In the genomic region with DNA sequence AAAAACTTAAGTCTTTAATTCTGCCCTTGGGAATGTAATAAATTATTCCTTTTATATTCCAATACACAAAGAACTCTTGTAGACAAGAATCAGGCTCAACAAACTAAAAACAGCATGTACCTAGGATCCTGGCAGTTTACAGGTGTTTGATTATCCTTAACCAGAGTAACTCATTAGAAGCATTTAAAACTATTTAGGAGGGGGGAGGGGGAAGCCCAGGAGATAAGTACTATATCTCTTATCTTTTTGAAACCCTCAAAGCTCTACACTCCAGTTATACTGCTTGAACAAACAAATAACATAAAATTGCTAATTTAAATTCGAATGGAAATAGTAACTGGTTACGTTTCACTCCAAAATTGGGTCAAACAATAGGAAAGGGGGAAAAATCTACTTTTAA, we compare ENCODE assay signal across 8 cellular contexts. TPM values are rescaled to one million over a fixed set of nuclear protein-coding genes. Genes with fewer than 3 reads are reported as not detected.
DNase-seq lines count a peak whose midpoint lies in the region; ATAC-seq and TF ChIP-seq lines count a peak whose summit lies in the region.

No MANE protein-coding gene starts in this region.

- H3K27me3 Mint-ChIP-seq in activated CD4-positive, alpha-beta T cell treated with anti-CD3 and anti-CD28 coated beads for 36 hours: no peaks in the 10 kb centered on the region
- no peaks in the 10 kb centered on the region for H3K27me3 Mint-ChIP-seq in activated T-helper 17 cell treated with anti-CD3 and anti-CD28 coated beads, Interleukin-2, amount 50 U/mL, for 72 hours

- H3K4me3 ChIP-seq in iPS-20b (ENCODE audit: low read length) (peak overlapping the region; percentile 81), suprapubic skin (peak overlapping the region; percentile 95)

- intact Hi-C loops in activated CD4-positive, alpha-beta T cell treated with anti-CD3 and anti-CD28 coated beads for 36 hours (cut with DNase I, micrococcal nuclease): loop anchor here (1.0 to 10.0 kb wide), 11 partner anchors 21 to 1127 kb away; a partner anchor contains a TSS
- intact Hi-C loops in posterior vena cava (cut with DNase I): loop anchor here in 1 of 2 donors (5.0 kb wide), 1 partner anchor 65 kb away; a partner anchor contains a TSS

- no peak for TF ChIP-seq CTCF in suprapubic skin (IDR thresholded peaks at IDR 0.05)

- DNase-seq in activated CD4-positive, alpha-beta T cell treated with anti-CD3 and anti-CD28 coated beads for 36 hours: no peak
- DNase-seq in activated CD4-positive, alpha-beta T cell treated with anti-CD3 and anti-CD28 coated beads, Interleukin-2, amount 50 U/mL, for 48 hours: no peak
- DNase-seq in suprapubic skin (ENCODE audit: low spot score in 2 of 2) (no peak), posterior vena cava (ENCODE audit: low spot score) (no peak), cerebellum (ENCODE audit: low spot score) (no peak)

- peak overlapping the region; percentile 99 for H3K9ac ChIP-seq in iPS-20b (ENCODE audit: low read depth, low read length)

- TF ChIP-seq EP300 in suprapubic skin (IDR thresholded peaks at IDR 0.05): no peak

- H3K9me3 Mint-ChIP-seq in activated CD4-positive, alpha-beta T cell treated with anti-CD3 and anti-CD28 coated beads for 36 hours (ENCODE audit: low read depth): no peaks in the 10 kb centered on the region
- no peaks in the 10 kb centered on the region for H3K9me3 Mint-ChIP-seq in activated T-helper 17 cell treated with anti-CD3 and anti-CD28 coated beads, Interleukin-2, amount 50 U/mL, for 72 hours

- H3K27me3 ChIP-seq in iPS-20b (ENCODE audit: insufficient read depth, low read length) (no peaks in the 10 kb centered on the region), suprapubic skin (no peaks in the 10 kb centered on the region)

- H3K27ac ChIP-seq in iPS-20b (ENCODE audit: low read length): peak overlapping the region; percentile 99
- peak overlapping the region; percentile 100 for H3K27ac ChIP-seq in suprapubic skin

- H3K9me3 ChIP-seq in iPS-20b (ENCODE audit: insufficient read depth, low read depth, low read length) (no peaks in the 10 kb centered on the region), suprapubic skin (no peaks in the 10 kb centered on the region)

- peak overlapping the region; percentile 96 for H3K4me3 Mint-ChIP-seq in activated CD4-positive, alpha-beta T cell treated with anti-CD3 and anti-CD28 coated beads for 36 hours
- H3K4me3 Mint-ChIP-seq in activated T-helper 17 cell treated with anti-CD3 and anti-CD28 coated beads, Interleukin-2, amount 50 U/mL, for 72 hours: peak overlapping the region; percentile 98

- TF ChIP-seq POLR2A in suprapubic skin (IDR thresholded peaks at IDR 0.05): no peak

- H3K4me1 ChIP-seq in iPS-20b (ENCODE audit: insufficient read depth, low read length) (peaks cover 8% of the 10 kb centered on the region; the same call in 1 of the 2 replicates), suprapubic skin (peaks cover 71% of the 10 kb centered on the region)

- peaks cover 46% of the 10 kb centered on the region for H3K4me1 Mint-ChIP-seq in activated CD4-positive, alpha-beta T cell treated with anti-CD3 and anti-CD28 coated beads for 36 hours
- peaks cover 20% of the 10 kb centered on the region for H3K4me1 Mint-ChIP-seq in activated T-helper 17 cell treated with anti-CD3 and anti-CD28 coated beads, Interleukin-2, amount 50 U/mL, for 72 hours

- POLR2A ChIA-PET in activated CD4-positive, alpha-beta T cell treated with anti-CD3 and anti-CD28 coated beads for 36 hours (lab: Charles Lee): interaction anchor here (0.9 to 1.3 kb wide), 3 partner anchors 12 to 61 kb away, joined by 3 to 4 read pairs (median 3); no protein-coding TSS in a partner anchor

- CTCF ChIA-PET in activated CD4-positive, alpha-beta T cell treated with anti-CD3 and anti-CD28 coated beads for 36 hours (lab: Charles Lee): interaction anchor here (0.6 to 6.7 kb wide), 5 partner anchors 20 to 395 kb away, joined by 3 to 49 read pairs (median 3); a partner anchor contains a TSS

- H3K36me3 ChIP-seq in iPS-20b (ENCODE audit: insufficient read depth, low read depth, low read length) (peaks cover 40% of the 10 kb centered on the region), suprapubic skin (peaks cover 9% of the 10 kb centered on the region)

- H3K36me3 Mint-ChIP-seq in activated CD4-positive, alpha-beta T cell treated with anti-CD3 and anti-CD28 coated beads for 36 hours (ENCODE audit: low read depth): peaks cover 59% of the 10 kb centered on the region
- H3K36me3 Mint-ChIP-seq in activated T-helper 17 cell treated with anti-CD3 and anti-CD28 coated beads, Interleukin-2, amount 50 U/mL, for 72 hours (ENCODE audit: low read depth): peaks cover 77% of the 10 kb centered on the region

- no peak for ATAC-seq in activated CD4-positive, alpha-beta T cell treated with anti-CD3 and anti-CD28 coated beads for 36 hours
- no peak for ATAC-seq in activated T-helper 17 cell treated with anti-CD3 and anti-CD28 coated beads, Interleukin-2, amount 50 U/mL, for 72 hours (replicated peaks)
- no peak for ATAC-seq in HG02588 (IDR thresholded peaks at IDR 0.05; ENCODE audit: unreplicated experiment)

- peak overlapping the region; percentile 99 for H3K27ac Mint-ChIP-seq in activated CD4-positive, alpha-beta T cell treated with anti-CD3 and anti-CD28 coated beads for 36 hours
- H3K27ac Mint-ChIP-seq in activated T-helper 17 cell treated with anti-CD3 and anti-CD28 coated beads, Interleukin-2, amount 50 U/mL, for 72 hours: peak overlapping the region; percentile 97

- WGBS in suprapubic skin: 8% methylated on average over 2 of the region's 2 CpGs

RNA-seq across cellular contexts. Expression of a gene that starts 1.9 kb away (rescaled TPM):
- 100 to 1,000 TPM; 305 to 379 TPM for total RNA-seq in activated CD4-positive, alpha-beta T cell treated with anti-CD3 and anti-CD28 coated beads for 36 hours
- 100 to 1,000 TPM; 188 to 274 TPM for total RNA-seq in activated T-helper 17 cell treated with anti-CD3 and anti-CD28 coated beads, Interleukin-2, amount 50 U/mL, for 72 hours
- total RNA-seq in suprapubic skin: 100 to 1,000 TPM; 361 to 504 (median 408) TPM
- total RNA-seq in posterior vena cava: 100 to 1,000 TPM; 267 to 284 TPM
- 127 TPM for total RNA-seq in cerebellum

RNA-seq across cellular contexts. Expression of a gene that starts 21.0 kb away (rescaled TPM):
- 10 to 100 TPM; 44.9 to 65.5 TPM for total RNA-seq in activated CD4-positive, alpha-beta T cell treated with anti-CD3 and anti-CD28 coated beads for 36 hours
- 10 to 100 TPM; 59.3 to 70.9 TPM for total RNA-seq in activated T-helper 17 cell treated with anti-CD3 and anti-CD28 coated beads, Interleukin-2, amount 50 U/mL, for 72 hours
- total RNA-seq in suprapubic skin (10 to 100 TPM in 3 of 4 donors, 1 to 10 TPM in 1; 6.3 to 18.2 (median 16.3) TPM), posterior vena cava (10 to 100 TPM; 21.1 to 23.7 TPM), cerebellum (11.2 TPM)
